In the genomic region with DNA sequence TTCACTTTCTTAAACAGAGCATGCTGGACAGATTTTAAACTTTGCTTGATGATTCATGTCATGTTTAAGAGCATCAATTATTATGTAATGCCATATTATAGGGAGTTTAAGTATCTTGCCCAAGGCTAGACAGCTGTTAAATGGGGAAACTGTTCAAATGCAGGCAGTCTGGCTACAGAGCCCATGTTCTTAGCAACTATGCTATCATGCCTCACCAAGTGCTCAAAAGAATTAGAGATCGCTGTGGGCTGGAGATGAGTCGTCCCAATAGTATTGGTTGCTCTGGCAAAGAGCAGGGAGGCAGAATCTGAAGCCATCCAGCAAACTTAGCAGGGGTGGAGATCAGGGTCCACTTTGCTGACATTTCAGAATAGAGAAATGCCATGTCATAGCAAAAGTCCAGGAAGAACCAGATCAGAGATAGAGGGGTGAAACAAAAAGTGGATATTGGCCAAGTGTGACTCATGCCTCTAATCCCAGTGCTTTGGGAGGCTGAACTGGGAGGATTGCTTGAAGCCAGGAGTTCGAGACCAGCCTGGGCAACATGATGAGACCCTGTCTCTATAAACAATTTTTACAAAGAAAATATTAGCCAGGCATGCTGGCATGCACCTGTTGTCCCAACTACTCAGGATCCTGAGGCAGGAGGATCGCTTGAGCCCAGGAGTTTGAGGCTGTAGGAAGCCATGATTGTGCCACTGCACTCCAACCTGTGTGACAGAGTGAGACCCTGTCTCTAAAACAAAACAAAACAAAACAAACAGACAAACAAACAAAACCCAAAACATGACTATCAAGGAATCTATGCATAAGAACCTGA, we compare ENCODE assay signal across 13 cellular contexts. TPM values are rescaled to one million over a fixed set of nuclear protein-coding genes. Genes with fewer than 3 reads are reported as not detected.
DNase-seq lines count a peak whose midpoint lies in the region; FAIRE-seq and TF ChIP-seq lines count a peak whose summit lies in the region.
"Had no signal": no experiment of that assay in that cellular context is flagged by ENCODE, and none has a peak within 500 bp of the region (broad histone marks: within the 10 kb centered on the region; RNA-seq: fewer than 3 reads in every experiment).

No MANE protein-coding gene starts in this region.

- H3K9me3 ChIP-seq in NT2/D1 (ENCODE audit: insufficient read depth, low read length) (peaks cover 13% of the 10 kb centered on the region), endothelial cell of umbilical vein (replicated peaks; ENCODE audit: control insufficient read depth, insufficient read depth, low read length) (no peaks in the 10 kb centered on the region), WERI-Rb-1 (ENCODE audit: severe bottlenecking) (no peaks in the 10 kb centered on the region)

- POLR2A ChIA-PET in endothelial cell of umbilical vein (lab: Charles Lee), result no interaction called here

- H2AFZ ChIP-seq in endothelial cell of umbilical vein (ENCODE audit: low read depth, low read length), result no peak overlapping the region

- H3K27me3 ChIP-seq in NT2/D1 (ENCODE audit: insufficient read depth, insufficient read length), result no peaks in the 10 kb centered on the region
- peaks cover 7 to 11% of the 10 kb centered on the region in 2 experiments for H3K27me3 ChIP-seq in endothelial cell of umbilical vein (ENCODE audit: control insufficient read depth in 2 of 2, insufficient read depth in 2 of 2, low read length in 2 of 2)
- no peaks in the 10 kb centered on the region for H3K27me3 ChIP-seq in WERI-Rb-1 (ENCODE audit: insufficient read depth, low read depth, severe bottlenecking)
- H3K27me3 ChIP-seq: tibial artery had no signal

- no peaks in the 10 kb centered on the region for H3K79me2 ChIP-seq in endothelial cell of umbilical vein (ENCODE audit: control insufficient read depth, insufficient read depth, low read length)

- H3K36me3 Mint-ChIP-seq in neural crest cell (ENCODE audit: low read depth), result peaks cover 6% of the 10 kb centered on the region

- TF ChIP-seq POLR2A in endothelial cell of umbilical vein (IDR thresholded peaks at IDR 0.05; ENCODE audit: low read depth, low read length), result no peak

- H3K4me1 ChIP-seq in NT2/D1 (ENCODE audit: insufficient read depth, insufficient read length), result peaks cover 4% of the 10 kb centered on the region
- no peaks in the 10 kb centered on the region for H3K4me1 ChIP-seq in endothelial cell of umbilical vein (ENCODE audit: control insufficient read depth, extremely low read depth, insufficient read depth, low read length)
- H3K4me1 ChIP-seq: tibial artery had no signal

- BruUV-seq in endothelial cell of umbilical vein (replicated peaks; lab: Mats Ljungman, UMichigan), result no TSS peak

- H3K4me2 ChIP-seq in endothelial cell of umbilical vein (ENCODE audit: insufficient read depth, low read length), result no peak overlapping the region

- peaks cover 10% of the 10 kb centered on the region for H3K4me1 Mint-ChIP-seq in neural crest cell

- H3K4me3 ChIP-seq in NT2/D1 (ENCODE audit: insufficient read length, low read depth) (no peak overlapping the region), endothelial cell of umbilical vein (replicated peaks in 1 of 3; ENCODE audit: insufficient read depth in 1 of 3, low read depth in 1 of 3, low read length in 3 of 3) (no peak overlapping the region), WERI-Rb-1 (ENCODE audit: low read depth, low read length) (no peak overlapping the region)
- H3K4me3 ChIP-seq: GM12878, skin epidermis, tibial artery had no signal

- peak overlapping the region; percentile 47 for H3K27ac Mint-ChIP-seq in neural crest cell (ENCODE audit: unreplicated experiment)

- intact Hi-C loops in endothelial cell of umbilical vein (cut with micrococcal nuclease), result no loop called here

- H3K36me3 ChIP-seq in NT2/D1 (ENCODE audit: insufficient read depth, insufficient read length, low read length) (no peaks in the 10 kb centered on the region), endothelial cell of umbilical vein (ENCODE audit: control insufficient read depth in 2 of 2, extremely low read depth in 1 of 2, insufficient read depth in 2 of 2, low read length in 2 of 2) (no peaks in the 10 kb centered on the region), WERI-Rb-1 (no peaks in the 10 kb centered on the region)
- H3K36me3 ChIP-seq: tibial artery had no signal

- CTCF ChIA-PET in endothelial cell of umbilical vein (lab: Charles Lee), result interaction anchor here (0.8 kb wide), 1 partner anchor 58 kb away, joined by 4 read pairs; a partner anchor contains a TSS

- H3K27ac ChIP-seq in endothelial cell of umbilical vein (ENCODE audit: insufficient read depth, low read depth, low read length) (no peak overlapping the region), WERI-Rb-1 (no peak overlapping the region)
- H3K27ac ChIP-seq: skin epidermis, tibial artery had no signal

- FAIRE-seq in endothelial cell of umbilical vein (lab: Jason Lieb, UNC) (peak; percentile 59), GM19239 (lab: Jason Lieb, UNC) (no peak)
- FAIRE-seq: endometrium, GM12878 had no signal

- no peaks in the 10 kb centered on the region for H4K20me1 ChIP-seq in endothelial cell of umbilical vein (replicated peaks; ENCODE audit: control insufficient read depth, extremely low read depth, insufficient read depth, low read length)

- H3K9ac ChIP-seq in NT2/D1 (ENCODE audit: insufficient read length, low read depth) (no peak overlapping the region), endothelial cell of umbilical vein (replicated peaks; ENCODE audit: extremely low read depth, insufficient read depth, low read length) (no peak overlapping the region)

- no peak for TF ChIP-seq CTCF in endothelial cell of umbilical vein (IDR thresholded peaks at IDR 0.05; ENCODE audit: extremely low read depth in 1 of 2, insufficient read depth in 1 of 2, low read depth in 1 of 2, low read length in 2 of 2)
- no peak for TF ChIP-seq CTCF in neural crest cell (conservative IDR thresholded peaks at IDR 0.05)
- TF ChIP-seq CTCF in WERI-Rb-1 (IDR thresholded peaks at IDR 0.05; ENCODE audit: low read depth, low read length), result no peak

- H3K27me3 Mint-ChIP-seq in neural crest cell (ENCODE audit: low read depth), result no peaks in the 10 kb centered on the region

- H3K9me1 ChIP-seq in endothelial cell of umbilical vein (replicated peaks; ENCODE audit: control insufficient read depth, extremely low read depth, insufficient read depth, low read length), result no peaks in the 10 kb centered on the region

- H3K9me3 Mint-ChIP-seq in neural crest cell, result peaks cover 6% of the 10 kb centered on the region

- no peak overlapping the region for H3K4me3 Mint-ChIP-seq in neural crest cell

- DNase-seq in EH (ENCODE audit: low read depth) (peak; percentile 95), NT2/D1 (ENCODE audit: low read depth, low spot score) (peak; percentile 22), endothelial cell of umbilical vein (ENCODE audit: low read depth, low spot score) (peak; percentile 23), neural crest cell (ENCODE audit: low read depth, low spot score) (no peak), WERI-Rb-1 (no peak), midbrain (lab: John Stamatoyannopoulos, UW) (no peak), GM19239 (ENCODE audit: insufficient read length, low spot score) (no peak)
- DNase-seq in activated CD4-positive, CD25-positive, alpha-beta regulatory T cell (lab: John Stamatoyannopoulos, UW), result no peak
- DNase-seq: activated CD4-positive, alpha-beta T cell treated with anti-CD3 and anti-CD28 coated beads, Interleukin-2, amount 50 U/mL, for 1 hour; tibial artery had no signal

- dilution Hi-C loops in endothelial cell of umbilical vein (cut with MboI; ENCODE audit: extremely low pct_ligation_motif_present, low sequenced_read_pairs), result no loop called here

TF ChIP-seq in endothelial cell of umbilical vein, 7 proteins besides CTCF, POLR2A, EP300 and RAD21:
- TF ChIP-seq, protein P1, sequence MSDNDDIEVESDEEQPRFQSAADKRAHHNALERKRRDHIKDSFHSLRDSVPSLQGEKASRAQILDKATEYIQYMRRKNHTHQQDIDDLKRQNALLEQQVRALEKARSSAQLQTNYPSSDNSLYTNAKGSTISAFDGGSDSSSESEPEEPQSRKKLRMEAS (IDR thresholded peaks at IDR 0.05; ENCODE audit: insufficient read depth, insufficient read length), result no peak
- TF ChIP-seq FOS (IDR thresholded peaks at IDR 0.05; ENCODE audit: borderline replicate concordance, insufficient read depth, low read length), result peak; percentile 9

RNA-seq across cellular contexts. Expression of a gene that starts 57.8 kb away (rescaled TPM):
- total RNA-seq in endothelial cell of umbilical vein (3.2 and 4.3 TPM in 2 replicates), neural crest cell (4.8 and 5.5 TPM in 2 replicates)
- polyA plus RNA-seq in endothelial cell of umbilical vein, result 3.2 TPM in 2 replicates
- polyA plus RNA-seq in endothelial cell of umbilical vein (2011; cell fraction: cytosol; rRNA removed), result 3.0 and 3.3 TPM in 2 replicates
- 2.4 and 3.6 TPM in 2 replicates for polyA plus RNA-seq in endothelial cell of umbilical vein (2011; cell fraction: nucleus; rRNA removed)
- 4.3 and 5.5 TPM in 2 replicates for polyA plus RNA-seq in endothelial cell of umbilical vein (2012)
- polyA minus RNA-seq in endothelial cell of umbilical vein, result 2.6 TPM in 2 replicates
- polyA minus RNA-seq in endothelial cell of umbilical vein (2011; cell fraction: cytosol; rRNA and poly(A)+ RNA removed), result 1.0 TPM
- polyA minus RNA-seq in endothelial cell of umbilical vein (2011; cell fraction: nucleus; rRNA and poly(A)+ RNA removed), result 0.87 and 1.1 TPM in 2 replicates

Comparison
In these comparisons a context has a peak if more than half of its experiments do, and no peak if none do; other contexts are left out.
1. DNase-seq: peak in EH (single experiment), NT2/D1 (single experiment) and endothelial cell of umbilical vein (single experiment); none in neural crest cell (single experiment), WERI-Rb-1 (single experiment), midbrain (single experiment), activated CD4-positive, CD25-positive, alpha-beta regulatory T cell (0 of 4) and GM19239 (single experiment).